In genomic region chr10:48460148-48460545, GRCh38 we compare ENCODE assay signal across 1 cellular context.
TF ChIP-seq lines count a peak whose summit lies in the region.

No MANE protein-coding gene starts in this region.

TF ChIP-seq in H1, 55 proteins besides CTCF, POLR2A, EP300 and RAD21 (continued from another document):
- TF ChIP-seq GABPA (IDR thresholded peaks at IDR 0.05; ENCODE audit: borderline replicate concordance, insufficient read depth, low read length) (no peak), CHD2 (IDR thresholded peaks at IDR 0.05; ENCODE audit: low read length) (no peak), SP2 (IDR thresholded peaks at IDR 0.05; ENCODE audit: low read length) (no peak), POU5F1 (IDR thresholded peaks at IDR 0.05; ENCODE audit: low read depth, low read length) (no peak), MAFK (IDR thresholded peaks at IDR 0.05; ENCODE audit: low read depth, low read length) (no peak), YY1 (IDR thresholded peaks at IDR 0.05; ENCODE audit: low read depth, low read length) (no peak), BACH1 (IDR thresholded peaks at IDR 0.05; ENCODE audit: low read length) (no peak)
